Comparison of ENCODE assay signal across 28 cellular contexts in the genomic region with DNA sequence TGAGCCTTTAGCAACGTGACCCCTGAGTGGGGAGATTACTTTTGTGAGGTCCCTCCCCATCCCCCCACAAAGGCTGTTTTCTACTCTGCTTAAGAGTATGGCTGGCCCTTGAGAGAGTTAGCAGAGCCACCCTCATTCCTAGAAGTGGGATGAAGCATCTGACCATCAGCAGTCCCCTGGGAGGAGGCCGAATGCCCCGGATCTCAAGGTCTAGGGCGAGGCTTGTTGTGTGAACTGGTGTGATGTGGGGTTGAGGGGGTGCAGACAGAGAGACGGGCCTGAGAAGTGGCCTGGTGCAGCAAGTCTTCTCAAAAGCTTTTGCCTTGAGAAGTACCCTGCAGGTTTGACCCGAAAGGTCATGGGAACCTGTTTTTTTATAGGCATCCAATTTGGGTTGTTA.
DNase-seq lines count a peak whose midpoint lies in the region; ATAC-seq and TF ChIP-seq lines count a peak whose summit lies in the region.
"Had no signal": no experiment of that assay in that cellular context is flagged by ENCODE, and none has a peak within 500 bp of the region (broad histone marks: within the 10 kb centered on the region; RNA-seq: fewer than 3 reads in every experiment).

No MANE protein-coding gene starts in this region.

- no peaks in the 10 kb centered on the region for H3K27me3 Mint-ChIP-seq in GM23338 (ENCODE audit: insufficient read depth, low read depth, poor library complexity)
- H3K27me3 Mint-ChIP-seq in activated CD4-positive, alpha-beta T cell treated with anti-CD3 and anti-CD28 coated beads for 36 hours = peaks cover 20% of the 10 kb centered on the region

- no peaks in the 10 kb centered on the region for H3F3A ChIP-seq in GM23338 (replicated peaks; ENCODE audit: low read depth)

- no peaks in the 10 kb centered on the region for H3K79me2 ChIP-seq in GM23338 (replicated peaks; ENCODE audit: insufficient read depth)

- H3K36me3 Mint-ChIP-seq in GM23338 (ENCODE audit: low read depth) = no peaks in the 10 kb centered on the region
- no peaks in the 10 kb centered on the region for H3K36me3 Mint-ChIP-seq in activated CD4-positive, alpha-beta T cell treated with anti-CD3 and anti-CD28 coated beads for 36 hours (ENCODE audit: low read depth)
- H3K36me3 Mint-ChIP-seq: brain; memory B cell; stimulated activated naive B cell treated with anti-CD40 and anti-IgM and Interleukin-4, amounts not matched to agents 10 μg/mL and 1 μg/mL and 100 μg/mL, for 72 hours; T-cell had no signal

- intact Hi-C loops in activated CD4-positive, alpha-beta T cell treated with anti-CD3 and anti-CD28 coated beads for 36 hours (cut with DNase I, micrococcal nuclease) = loop anchor here in 1 of 2 experiments (2.0 kb wide), 1 partner anchor 29 kb away; no protein-coding TSS in a partner anchor

- DNase-seq in GM23338 (ENCODE audit: low spot score) (no peak), coronary artery (ENCODE audit: low spot score) (peak; percentile 49), SHP77 treated with DMSO at 0.1 percent for 48 hours (lab: John Stamatoyannopoulos, UW) (no peak), A172 (ENCODE audit: low spot score) (no peak)
- DNase-seq in activated CD4-positive, alpha-beta T cell treated with anti-CD3 and anti-CD28 coated beads for 36 hours = no peak
- DNase-seq: activated gamma-delta T cell; activated T-cell treated with anti-CD3 and anti-CD28 coated beads, Interleukin-2, amount 50 U/mL, for 24 hours; cerebellar nuclear complex; immature natural killer cell; NCI-H1436 treated with DMSO at 0.1 percent for 48 hours; NCI-H2081 treated with DMSO at 0.1 percent for 48 hours; NCI-H345; NCI-H774; stimulated activated naive B cell treated with anti-CD40 and anti-IgM and Interleukin-4, amounts not matched to agents 10 μg/mL and 1 μg/mL and 100 μg/mL, for 72 hours had no signal

- peaks cover 36% of the 10 kb centered on the region for H3K4me1 Mint-ChIP-seq in GM23338
- peaks cover 25% of the 10 kb centered on the region for H3K4me1 Mint-ChIP-seq in activated CD4-positive, alpha-beta T cell treated with anti-CD3 and anti-CD28 coated beads for 36 hours
- H3K4me1 Mint-ChIP-seq: stimulated activated naive B cell treated with anti-CD40 and anti-IgM and Interleukin-4, amounts not matched to agents 10 μg/mL and 1 μg/mL and 100 μg/mL, for 72 hours had no signal

- H3K36me3 ChIP-seq in BLaER1 treated with 17β-estradiol and CSF1 and Interleukin-3, amounts not matched to agents 10 nM and 100 nM = no peaks in the 10 kb centered on the region
- H3K36me3 ChIP-seq in GM23338 (ENCODE audit: insufficient read depth) (no peaks in the 10 kb centered on the region), skeletal muscle tissue (ENCODE audit: control insufficient read depth in 3 of 3, insufficient read depth in 3 of 3, low read length in 3 of 3) (no peaks in the 10 kb centered on the region)
- H3K36me3 ChIP-seq: HAP-1, suprapubic skin, uterus, WERI-Rb-1 had no signal

- H3K9me3 Mint-ChIP-seq in GM23338 = no peaks in the 10 kb centered on the region; the same call in 2 of the 3 replicates
- H3K9me3 Mint-ChIP-seq in activated CD4-positive, alpha-beta T cell treated with anti-CD3 and anti-CD28 coated beads for 36 hours (ENCODE audit: low read depth) = no peaks in the 10 kb centered on the region
- H3K9me3 Mint-ChIP-seq: activated CD4-positive, alpha-beta T cell treated with anti-CD3 and anti-CD28 coated beads, Interleukin-2, amount 10 ng/mL, durations not matched to agents 7 days and 5 days; activated T-cell treated with anti-CD3 and anti-CD28 coated beads, Interleukin-2, amount 50 U/mL, for 24 hours; brain; immature natural killer cell; memory B cell; stimulated activated naive B cell treated with anti-CD40 and anti-IgM and Interleukin-4, amounts not matched to agents 10 μg/mL and 1 μg/mL and 100 μg/mL, for 72 hours; T-cell had no signal

- H2AFZ ChIP-seq in GM23338 = peak overlapping the region; percentile 60; the same call in 1 of the 2 replicates

- H3K4me2 ChIP-seq in BLaER1 treated with 17β-estradiol and CSF1 and Interleukin-3, amounts not matched to agents 10 nM and 100 nM = peak overlapping the region in 6 of 11 experiments; percentile 3 to 65 (median 25); a peak in 5 of 22 replicates
- no peak overlapping the region for H3K4me2 ChIP-seq in GM23338

- H3K9ac ChIP-seq in BLaER1 treated with 17β-estradiol and CSF1 and Interleukin-3, amounts not matched to agents 10 nM and 100 nM = no peak overlapping the region
- H3K9ac ChIP-seq in skeletal muscle tissue (ENCODE audit: low read depth in 1 of 3, low read length in 3 of 3) = no peak overlapping the region

- H3K27ac ChIP-seq in BLaER1 treated with 17β-estradiol and CSF1 and Interleukin-3, amounts not matched to agents 10 nM and 100 nM = no peak overlapping the region
- no peak overlapping the region for H3K27ac ChIP-seq in GM23338 (ENCODE audit: low read depth)
- H3K27ac ChIP-seq in coronary artery = peak overlapping the region in 1 of 2 donors; percentile 89
- H3K27ac ChIP-seq in skeletal muscle tissue (ENCODE audit: low read depth, low read length) = peak overlapping the region; percentile 57
- H3K27ac ChIP-seq: epithelial cell of prostate, suprapubic skin, WERI-Rb-1 had no signal

- TF ChIP-seq CTCF in GM23338 (conservative IDR thresholded peaks at IDR 0.05; ENCODE audit: low read depth in 2 of 2) (no peak), coronary artery (IDR thresholded peaks at IDR 0.05) (no peak)

- peaks cover 4% of the 10 kb centered on the region; the same call in 1 of the 2 replicates for H3K9me2 ChIP-seq in GM23338 (ENCODE audit: insufficient read depth)

- peaks cover 0 to 10% (median 0%) of the 10 kb centered on the region in 11 experiments; a peak in 4 of 22 replicates for H3K27me3 ChIP-seq in BLaER1 treated with 17β-estradiol and CSF1 and Interleukin-3, amounts not matched to agents 10 nM and 100 nM
- H3K27me3 ChIP-seq in GM23338 (ENCODE audit: insufficient read depth) (no peaks in the 10 kb centered on the region), skeletal muscle tissue (ENCODE audit: control insufficient read depth in 3 of 3, insufficient read depth in 3 of 3, low read length in 3 of 3) (peaks cover 0 to 23% (median 16%) of the 10 kb centered on the region in 3 donors)
- H3K27me3 ChIP-seq: suprapubic skin, uterus had no signal

- H3K4me1 ChIP-seq in BLaER1 treated with 17β-estradiol and CSF1 and Interleukin-3, amounts not matched to agents 10 nM and 100 nM = peaks cover 44 to 61% (median 49%) of the 10 kb centered on the region in 10 experiments
- H3K4me1 ChIP-seq in GM23338 (ENCODE audit: insufficient read depth) (peaks cover 13% of the 10 kb centered on the region; the same call in 1 of the 2 replicates), skeletal muscle tissue (ENCODE audit: control insufficient read depth in 3 of 3, insufficient read depth in 3 of 3, low read length in 3 of 3) (peaks cover 13 to 27% (median 17%) of the 10 kb centered on the region in 3 donors)
- H3K4me1 ChIP-seq: Caco-2, HAP-1, uterus had no signal

- POLR2A ChIA-PET in activated CD4-positive, alpha-beta T cell treated with anti-CD3 and anti-CD28 coated beads for 36 hours (lab: Charles Lee) = no interaction called here

- no peaks in the 10 kb centered on the region for H3K9me3 ChIP-seq in BLaER1 treated with 17β-estradiol and CSF1 and Interleukin-3, amounts not matched to agents 10 nM and 100 nM (replicated peaks in 1 of 11)
- H3K9me3 ChIP-seq in skeletal muscle tissue (ENCODE audit: control insufficient read depth in 3 of 3, low read length in 3 of 3) = no peaks in the 10 kb centered on the region
- H3K9me3 ChIP-seq: Caco-2, HAP-1, suprapubic skin, uterus had no signal

- H3K4me3 Mint-ChIP-seq in GM23338 = no peak overlapping the region
- no peak overlapping the region for H3K4me3 Mint-ChIP-seq in activated CD4-positive, alpha-beta T cell treated with anti-CD3 and anti-CD28 coated beads for 36 hours
- H3K4me3 Mint-ChIP-seq: activated CD4-positive, alpha-beta T cell treated with anti-CD3 and anti-CD28 coated beads, Interleukin-2, amount 10 ng/mL, durations not matched to agents 7 days and 5 days; activated T-cell treated with anti-CD3 and anti-CD28 coated beads, Interleukin-2, amount 50 U/mL, for 24 hours; brain; immature natural killer cell; memory B cell; stimulated activated naive B cell treated with anti-CD40 and anti-IgM and Interleukin-4, amounts not matched to agents 10 μg/mL and 1 μg/mL and 100 μg/mL, for 72 hours had no signal

- H3K4me3 ChIP-seq in BLaER1 treated with 17β-estradiol and CSF1 and Interleukin-3, amounts not matched to agents 10 nM and 100 nM = no peak overlapping the region
- H3K4me3 ChIP-seq in GM23338 = no peak overlapping the region
- H3K4me3 ChIP-seq in coronary artery = no peak overlapping the region
- no peak overlapping the region for H3K4me3 ChIP-seq in skeletal muscle tissue (ENCODE audit: low read length in 3 of 3)
- H3K4me3 ChIP-seq: HAP-1, skin epidermis, suprapubic skin, uterus had no signal

- CTCF ChIA-PET in activated CD4-positive, alpha-beta T cell treated with anti-CD3 and anti-CD28 coated beads for 36 hours (lab: Charles Lee) = interaction anchor here (1.3 kb wide), 1 partner anchor 58 kb away, joined by 3 read pairs; no protein-coding TSS in a partner anchor

- H4K20me1 ChIP-seq in BLaER1 treated with 17β-estradiol and CSF1 and Interleukin-3, amounts not matched to agents 10 nM and 100 nM = no peaks in the 10 kb centered on the region; a peak in 1 of 22 replicates
- no peaks in the 10 kb centered on the region for H4K20me1 ChIP-seq in GM23338 (replicated peaks; ENCODE audit: insufficient read depth)

- ATAC-seq in GM23338 = no peak
- ATAC-seq in activated CD4-positive, alpha-beta T cell treated with anti-CD3 and anti-CD28 coated beads for 36 hours = no peak
- ATAC-seq: HepG2; stimulated activated naive B cell treated with anti-CD40 and anti-IgM and Interleukin-4, amounts not matched to agents 10 μg/mL and 1 μg/mL and 100 μg/mL, for 72 hours had no signal

- H3K27ac Mint-ChIP-seq in GM23338 = no peak overlapping the region
- no peak overlapping the region for H3K27ac Mint-ChIP-seq in activated CD4-positive, alpha-beta T cell treated with anti-CD3 and anti-CD28 coated beads for 36 hours
- H3K27ac Mint-ChIP-seq: immature natural killer cell; memory B cell; stimulated activated naive B cell treated with anti-CD40 and anti-IgM and Interleukin-4, amounts not matched to agents 10 μg/mL and 1 μg/mL and 100 μg/mL, for 72 hours had no signal

TF ChIP-seq in GM23338, 12 proteins besides CTCF, POLR2A, EP300 and RAD21 (continues in another document):
- TF ChIP-seq STAT1 (IDR thresholded peaks at IDR 0.05; ENCODE audit: unreplicated experiment) (no peak), ZNF331 (CRISPR knock-in tag; IDR thresholded peaks at IDR 0.05; ENCODE audit: low read depth) (no peak), CREB1 (CRISPR knock-in tag; IDR thresholded peaks at IDR 0.05; ENCODE audit: low read depth) (no peak), JUNB (IDR thresholded peaks at IDR 0.05; ENCODE audit: unreplicated experiment) (no peak)
